25 cellular contexts compared by ENCODE assay signal in the genomic region with DNA sequence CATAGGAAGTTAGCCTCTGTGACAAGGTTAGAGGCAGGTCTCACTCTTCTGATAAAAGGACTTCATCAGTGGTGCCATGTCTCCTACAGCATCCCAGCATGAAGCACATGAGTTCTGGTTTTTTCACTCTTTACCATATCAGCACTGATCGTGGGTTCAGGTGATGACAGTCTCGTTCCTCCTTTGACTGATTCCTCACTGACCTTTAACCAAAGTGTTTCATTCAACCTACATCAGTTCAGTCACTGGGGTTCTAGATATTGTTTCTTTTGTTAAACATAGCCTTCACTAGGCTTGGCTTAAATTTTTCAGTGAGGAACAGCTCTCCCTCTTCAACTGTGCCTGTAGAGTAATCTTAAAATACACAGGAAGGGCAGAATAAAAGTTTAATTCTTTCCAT. TPM values are rescaled to one million over a fixed set of nuclear protein-coding genes. Genes with fewer than 3 reads are reported as not detected.
"Had no signal": no experiment of that assay in that cellular context is flagged by ENCODE, and none has a peak within 500 bp of the region (broad histone marks: within the 10 kb centered on the region; RNA-seq: fewer than 3 reads in every experiment).

No MANE protein-coding gene starts in this region.

- H3K4me3 Mint-ChIP-seq: dendritic cell treated with granulocyte-macrophage colony-stimulating factor and Interleukin-4, amounts not matched to agents 40 ng/mL and 50 ng/mL, for 4 days; endodermal cell; naive thymus-derived CD8-positive, alpha-beta T cell; nephron progenitor cell; stimulated activated memory B cell treated with anti-CD40 and anti-IgM and Interleukin-4, amounts not matched to agents 10 μg/mL and 1 μg/mL and 100 μg/mL, for 72 hours; stimulated activated naive CD8-positive, alpha-beta T cell treated with anti-CD3 and anti-CD28 coated beads, Interleukin-15, Interleukin-2, amounts not matched to agents 100 ng/mL and 50 ng/mL, for 24 hours had no signal

- H3K27me3 Mint-ChIP-seq: dendritic cell treated with granulocyte-macrophage colony-stimulating factor and Interleukin-4, amounts not matched to agents 40 ng/mL and 50 ng/mL, for 4 days had no signal

- H3K4me3 ChIP-seq: gastrocnemius medialis, lower lobe of right lung, prostate gland, right atrium auricular region, suprapubic skin, transverse colon, upper lobe of right lung, uterus had no signal

- H3K27ac Mint-ChIP-seq: dendritic cell treated with granulocyte-macrophage colony-stimulating factor and Interleukin-4, amounts not matched to agents 40 ng/mL and 50 ng/mL, for 4 days; endodermal cell; naive thymus-derived CD8-positive, alpha-beta T cell; nephron progenitor cell; stimulated activated memory B cell treated with anti-CD40 and anti-IgM and Interleukin-4, amounts not matched to agents 10 μg/mL and 1 μg/mL and 100 μg/mL, for 72 hours; stimulated activated naive CD8-positive, alpha-beta T cell treated with anti-CD3 and anti-CD28 coated beads, Interleukin-15, Interleukin-2, amounts not matched to agents 100 ng/mL and 50 ng/mL, for 24 hours had no signal

- H3K27me3 ChIP-seq: gastrocnemius medialis, right atrium auricular region, suprapubic skin, transverse colon, upper lobe of right lung, uterus had no signal

- H3K4me1 ChIP-seq: gastrocnemius medialis, lower lobe of right lung, prostate gland, right atrium auricular region, suprapubic skin, transverse colon, upper lobe of right lung, uterus had no signal

- H3K27ac ChIP-seq: epithelial cell of prostate, gastrocnemius medialis, lower lobe of right lung, prostate gland, right atrium auricular region, suprapubic skin, transverse colon, upper lobe of right lung, uterus had no signal

- H3K9me3 Mint-ChIP-seq: dendritic cell treated with granulocyte-macrophage colony-stimulating factor and Interleukin-4, amounts not matched to agents 40 ng/mL and 50 ng/mL, for 4 days; naive thymus-derived CD8-positive, alpha-beta T cell; stimulated activated naive CD8-positive, alpha-beta T cell treated with anti-CD3 and anti-CD28 coated beads, Interleukin-15, Interleukin-2, amounts not matched to agents 100 ng/mL and 50 ng/mL, for 24 hours had no signal

- H3K4me1 Mint-ChIP-seq: nephron progenitor cell; stimulated activated memory B cell treated with anti-CD40 and anti-IgM and Interleukin-4, amounts not matched to agents 10 μg/mL and 1 μg/mL and 100 μg/mL, for 72 hours had no signal

- H3K36me3 ChIP-seq: gastrocnemius medialis, lower lobe of right lung, prostate gland, right atrium auricular region, suprapubic skin, transverse colon, upper lobe of right lung, uterus had no signal

- ATAC-seq: gastrocnemius medialis, left ventricle myocardium superior, sciatic nerve had no signal

- DNase-seq: gastrocnemius medialis, head of caudate nucleus, left ventricle myocardium superior, lower lobe of right lung, nucleus accumbens, upper lobe of right lung, uterus had no signal

- H3K9me3 ChIP-seq: lower lobe of right lung, prostate gland, right atrium auricular region, suprapubic skin, transverse colon, upper lobe of right lung, uterus had no signal

- FAIRE-seq: keratinocyte had no signal

- H3K36me3 Mint-ChIP-seq: naive thymus-derived CD8-positive, alpha-beta T cell had no signal

RNA-seq across cellular contexts. Expression of a gene that starts 9.6 kb away (rescaled TPM):
- total RNA-seq: endodermal cell; esophagus mucosa; gastrocnemius medialis; glomerular endothelial cell; left ventricle myocardium superior; lower lobe of right lung; mesenteric fat pad; myocyte; naive thymus-derived CD8-positive, alpha-beta T cell; osteocyte; right atrium auricular region; sciatic nerve; suprapubic skin; transverse colon; upper lobe of right lung; uterus had no signal
- polyA plus RNA-seq: keratinocyte; naive thymus-derived CD8-positive, alpha-beta T cell had no signal

RNA-seq across cellular contexts. Expression of a gene that starts 57.9 kb away (rescaled TPM):
- total RNA-seq: endodermal cell; esophagus mucosa; gastrocnemius medialis; glomerular endothelial cell; left ventricle myocardium superior; lower lobe of right lung; mesenteric fat pad; myocyte; naive thymus-derived CD8-positive, alpha-beta T cell; osteocyte; prostate gland; right atrium auricular region; sciatic nerve; suprapubic skin; transverse colon; upper lobe of right lung; uterus had no signal
- polyA plus RNA-seq: keratinocyte; naive thymus-derived CD8-positive, alpha-beta T cell had no signal
